ENCODE assay signal across 11 cellular contexts in genomic region chr3:102553876-102554275, GRCh38.
"Had no signal": no experiment of that assay in that cellular context is flagged by ENCODE, and none has a peak within 500 bp of the region (broad histone marks: within the 10 kb centered on the region; RNA-seq: fewer than 3 reads in every experiment).

No MANE protein-coding gene starts in this region.

- H3K9me3 ChIP-seq: HAP-1 had no signal

- H3K36me3 ChIP-seq: HAP-1 had no signal

- H2AFZ ChIP-seq: GM23248, GM23338 had no signal

- FAIRE-seq: H1, H54 had no signal

- H3K9ac ChIP-seq: GM23248 had no signal

- DNase-seq: GM23248, GOT3, H7, H9, HCEC 1CT, HFFc6 had no signal

- ATAC-seq: GM23338, HCT116 had no signal

- H3K4me1 ChIP-seq: HAP-1 had no signal

- H3K27ac ChIP-seq: GM23248 had no signal

- H3K4me3 ChIP-seq: GM23248, GM23338, HAP-1 had no signal

- H3K4me2 ChIP-seq: GM23338 had no signal
